ENCODE assay signal across 36 cellular contexts in the genomic region with DNA sequence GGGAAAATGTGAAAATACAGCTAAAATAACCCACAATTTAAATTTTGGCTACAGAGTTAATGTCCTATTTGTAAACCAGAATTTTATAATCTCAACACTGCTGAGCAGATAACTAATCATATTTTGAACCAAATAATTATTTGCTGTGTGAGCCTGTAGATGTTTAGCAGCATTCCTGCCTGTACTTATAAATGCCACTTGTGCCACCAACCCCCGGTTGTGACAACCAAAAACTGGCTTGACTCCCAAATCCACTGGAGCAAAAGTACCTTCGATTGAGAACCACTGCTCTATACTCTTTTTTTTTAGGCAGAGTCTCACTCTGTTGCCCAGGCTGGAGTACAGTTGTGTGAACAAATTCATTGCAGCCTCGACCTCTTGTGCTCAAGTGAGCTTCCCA.
"Had no signal": no experiment of that assay in that cellular context is flagged by ENCODE, and none has a peak within 500 bp of the region (broad histone marks: within the 10 kb centered on the region; RNA-seq: fewer than 3 reads in every experiment).

No MANE protein-coding gene starts in this region.

- H3K36me3 ChIP-seq: ascending aorta, cardiac muscle cell had no signal

- H3K4me1 ChIP-seq: ascending aorta had no signal

- H3K27ac ChIP-seq: ascending aorta, cardiac muscle cell, VCaP had no signal

- H3K9me3 Mint-ChIP-seq: activated CD4-positive, alpha-beta T cell treated with anti-CD3 and anti-CD28 coated beads, Interleukin-2, amount 10 ng/mL, durations not matched to agents 24 days and 14 days had no signal

- H3K27ac Mint-ChIP-seq: activated B cell treated with CpG ODN at 0.5 μM for 24 hours; activated CD4-positive, alpha-beta memory T cell treated with anti-CD3 and anti-CD28 coated beads for 36 hours; activated CD4-positive, alpha-beta T cell treated with anti-CD3 and anti-CD28 coated beads, Interleukin-2, amount 10 ng/mL, durations not matched to agents 24 days and 14 days; activated CD8-positive, alpha-beta T cell treated with anti-CD3 and anti-CD28 coated beads for 36 hours; activated naive CD4-positive, alpha-beta T cell treated with anti-CD3 and anti-CD28 coated beads for 36 hours; activated naive CD8-positive, alpha-beta T cell; activated naive CD8-positive, alpha-beta T cell treated with anti-CD3 and anti-CD28 coated beads, Interleukin-2, amount 10 ng/mL, durations not matched to agents 7 days and 5 days; activated naive CD8-positive, alpha-beta T cell treated with anti-CD3 and anti-CD28 coated beads, Interleukin-2, amount 50 U/mL, for 24 hours; activated T-cell treated with anti-CD3 and anti-CD28 coated beads, Interleukin-2, amount 50 U/mL, for 72 hours; activated T-helper 1 cell treated with anti-CD3 and anti-CD28 coated beads, Interleukin-12 subunit alpha, Interleukin-12 subunit beta, Interleukin-2, Interleukin-4 antibody, amounts not matched to agents 30 ng/mL and 10 ng/mL and 1 ng/mL, durations not matched to agents 14 hours and 24 hours and 36 hours; activated T-helper 17 cell treated with anti-CD3 and anti-CD28 coated beads, Interleukin-2, amount 50 U/mL, for 72 hours; brain; T-helper 1 cell treated with Interleukin-12 subunit alpha and Interleukin-12 subunit beta and Interleukin-4 antibody, amounts not matched to agents 30 μg/mL and 1 μg/mL, for 36 hours; T-helper 2 cell treated with Interferon-gamma antibody and Interleukin-4, amounts not matched to agents 5 μg/mL and 100 μg/mL, for 36 hours had no signal

- H3K27me3 ChIP-seq: ascending aorta had no signal

- H3K4me3 ChIP-seq: ascending aorta, cardiac muscle cell had no signal

- H3K36me3 Mint-ChIP-seq: activated CD4-positive, alpha-beta memory T cell treated with anti-CD3 and anti-CD28 coated beads for 36 hours; activated naive CD8-positive, alpha-beta T cell; activated naive CD8-positive, alpha-beta T cell treated with anti-CD3 and anti-CD28 coated beads, Interleukin-2, amount 10 ng/mL, durations not matched to agents 7 days and 5 days; brain had no signal

- ATAC-seq: activated CD8-positive, alpha-beta T cell treated with anti-CD3 and anti-CD28 coated beads for 36 hours; activated naive CD8-positive, alpha-beta T cell treated with anti-CD3 and anti-CD28 coated beads, Interleukin-2, amount 50 U/mL, for 24 hours; activated T-cell treated with anti-CD3 and anti-CD28 coated beads, Interleukin-2, amount 50 U/mL, for 4 hours; activated T-cell treated with anti-CD3 and anti-CD28 coated beads, Interleukin-2, amount 50 U/mL, for 72 hours; activated T-helper 17 cell treated with anti-CD3 and anti-CD28 coated beads, Interleukin-2, amount 50 U/mL, for 72 hours had no signal

- DNase-seq: activated B cell treated with CpG ODN at 0.5 μM for 24 hours; activated CD4-positive, alpha-beta memory T cell treated with anti-CD3 and anti-CD28 coated beads for 36 hours; activated CD4-positive, alpha-beta T cell treated with anti-CD3 and anti-CD28 coated beads for 4 hours; activated CD4-positive, alpha-beta T cell treated with anti-CD3 and anti-CD28 coated beads, Interleukin-2, amount 10 ng/mL, durations not matched to agents 24 days and 14 days; activated CD4-positive, alpha-beta T cell treated with anti-CD3 and anti-CD28 coated beads, Interleukin-2, amount 50 U/mL, for 1 hour; activated CD4-positive, alpha-beta T cell treated with anti-CD3 and anti-CD28 coated beads, Interleukin-2, amount 50 U/mL, for 4 hours; activated CD4-positive, CD25-positive, alpha-beta regulatory T cell treated with anti-CD3 and anti-CD28 coated beads, Interleukin-2, amount 50 U/mL, for 72 hours; activated CD8-positive, alpha-beta memory T cell treated with anti-CD3 and anti-CD28 coated beads, Interleukin-2, amount 50 U/mL, for 4 hours; activated CD8-positive, alpha-beta T cell treated with anti-CD3 and anti-CD28 coated beads for 36 hours; activated effector memory CD4-positive, alpha-beta T cell treated with anti-CD3 and anti-CD28 coated beads, Interleukin-2, amount 50 U/mL, for 16 hours; activated gamma-delta T cell treated with Interleukin-2 at 50 U/mL for 16 hours; activated naive CD4-positive, alpha-beta T cell; activated naive CD4-positive, alpha-beta T cell treated with anti-CD3 and anti-CD28 coated beads for 36 hours; activated naive CD4-positive, alpha-beta T cell treated with anti-CD3 and anti-CD28 coated beads, Interleukin-2, amount 50 U/mL, for 16 hours; activated naive CD8-positive, alpha-beta T cell treated with anti-CD3 and anti-CD28 coated beads, Interleukin-2, amount 10 ng/mL, durations not matched to agents 7 days and 5 days; activated naive CD8-positive, alpha-beta T cell treated with anti-CD3 and anti-CD28 coated beads, Interleukin-2, amount 50 U/mL, for 24 hours; activated T-cell treated with anti-CD3 and anti-CD28 coated beads for 4 hours; activated T-cell treated with anti-CD3 and anti-CD28 coated beads, Interleukin-2, amount 50 U/mL, for 1 hour; activated T-cell treated with anti-CD3 and anti-CD28 coated beads, Interleukin-2, amount 50 U/mL, for 4 hours; activated T-cell treated with anti-CD3 and anti-CD28 coated beads, Interleukin-2, amount 50 U/mL, for 72 hours; amygdala; anterior cingulate cortex; caudate nucleus; cerebellar nuclear complex; T-helper 1 cell; T-helper 2 cell; T-helper 9 cell had no signal

- H3K9me3 ChIP-seq: ascending aorta had no signal
